7 cellular contexts compared by ENCODE assay signal in the genomic region with DNA sequence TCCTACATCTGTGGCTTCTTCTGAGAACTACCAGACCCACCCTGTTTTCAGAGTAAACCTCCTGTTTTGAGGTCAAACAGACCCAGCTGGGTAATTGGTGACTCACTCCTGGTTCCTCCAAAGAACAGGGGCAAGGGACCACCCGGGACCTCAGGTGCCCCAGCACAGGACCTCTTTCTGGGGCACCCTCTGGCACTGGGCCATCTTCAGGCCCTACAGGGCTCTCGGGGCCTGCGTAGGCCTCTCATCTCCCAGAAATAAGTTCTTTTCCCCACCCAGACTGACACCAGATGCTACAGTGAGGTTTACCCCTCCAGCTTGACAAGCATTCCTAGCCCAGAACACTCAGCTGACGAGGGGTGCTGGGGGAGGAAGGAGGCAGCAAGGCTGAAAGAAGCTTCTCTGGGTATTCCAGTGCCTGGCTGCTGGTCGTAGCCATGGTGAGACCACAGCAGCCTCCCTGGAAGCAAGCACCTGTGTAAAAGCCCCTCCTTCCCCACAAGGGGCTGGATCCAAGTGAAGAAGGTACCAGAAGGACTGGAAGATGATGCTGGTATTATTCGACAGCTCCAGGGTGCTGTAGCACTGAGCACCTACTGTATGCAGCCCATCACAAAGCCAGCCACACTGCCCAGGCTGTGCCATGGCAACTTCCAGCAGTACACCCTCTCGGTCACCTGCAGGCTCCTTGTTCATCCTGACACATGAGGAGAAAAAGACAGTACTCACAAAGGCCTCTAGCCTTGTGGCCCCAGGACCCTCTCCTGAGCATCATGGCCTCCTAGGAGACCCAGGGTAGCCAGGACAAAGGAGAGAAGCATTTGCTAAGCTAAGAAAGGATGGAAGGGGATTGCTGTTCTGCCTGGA. TPM values are rescaled to one million over a fixed set of nuclear protein-coding genes. Genes with fewer than 3 reads are reported as not detected.
A peak's percentile ranks its signal among the peaks of the same experiment; 100 is the strongest.
DNase-seq lines count a peak whose midpoint lies in the region; ATAC-seq and TF ChIP-seq lines count a peak whose summit lies in the region.

No MANE protein-coding gene starts in this region.

- H3K9me3 Mint-ChIP-seq in IgD-negative memory B cell: no peaks in the 10 kb centered on the region
- H3K9me3 Mint-ChIP-seq in activated naive CD4-positive, alpha-beta T cell treated with anti-CD3 and anti-CD28 coated beads, Interleukin-2, amount 50 U/mL, for 24 hours: no peaks in the 10 kb centered on the region
- no peaks in the 10 kb centered on the region for H3K9me3 Mint-ChIP-seq in nephron progenitor cell

- H3K4me3 Mint-ChIP-seq in IgD-negative memory B cell (peak overlapping the region; percentile 75 to 96 (median 94)), nephron progenitor cell (no peak overlapping the region)
- H3K4me3 Mint-ChIP-seq in activated naive CD4-positive, alpha-beta T cell treated with anti-CD3 and anti-CD28 coated beads, Interleukin-2, amount 50 U/mL, for 24 hours: peak overlapping the region; percentile 56

- TF ChIP-seq CTCF in nephron progenitor cell (IDR thresholded peaks at IDR 0.05): no peak

- H3K4me1 Mint-ChIP-seq in IgD-negative memory B cell (peaks cover 37 to 48% (median 38%) of the 10 kb centered on the region in 3 donors), nephron progenitor cell (peaks cover 31% of the 10 kb centered on the region)
- peaks cover 55% of the 10 kb centered on the region for H3K4me1 Mint-ChIP-seq in activated naive CD4-positive, alpha-beta T cell treated with anti-CD3 and anti-CD28 coated beads, Interleukin-2, amount 50 U/mL, for 24 hours

- peak; percentile 22 for ATAC-seq in GM18907 (IDR thresholded peaks at IDR 0.05; ENCODE audit: unreplicated experiment)

- DNase-seq in stimulated activated CD8-positive, alpha-beta memory T cell treated with anti-CD3 and anti-CD28 coated beads, Interleukin-15, amount 100 ng/mL, for 48 hours (ENCODE audit: low read depth in 2 of 2): peak; percentile 24 to 30
- DNase-seq in midbrain (lab: John Stamatoyannopoulos, UW) (no peak), T1000 (lab: John Stamatoyannopoulos, UW) (no peak), nephron progenitor cell (no peak)

- H3K36me3 Mint-ChIP-seq in IgD-negative memory B cell (peaks cover 2% of the 10 kb centered on the region), nephron progenitor cell (ENCODE audit: low read depth) (no peaks in the 10 kb centered on the region)
- H3K36me3 Mint-ChIP-seq in activated naive CD4-positive, alpha-beta T cell treated with anti-CD3 and anti-CD28 coated beads, Interleukin-2, amount 50 U/mL, for 24 hours: no peaks in the 10 kb centered on the region

- H3K27ac Mint-ChIP-seq in IgD-negative memory B cell (peak overlapping the region; percentile 89 to 97 (median 90)), nephron progenitor cell (no peak overlapping the region)
- peak overlapping the region; percentile 32 for H3K27ac Mint-ChIP-seq in activated naive CD4-positive, alpha-beta T cell treated with anti-CD3 and anti-CD28 coated beads, Interleukin-2, amount 50 U/mL, for 24 hours

- H3K27me3 Mint-ChIP-seq in IgD-negative memory B cell (no peaks in the 10 kb centered on the region), nephron progenitor cell (ENCODE audit: low read depth, poor library complexity) (peaks cover 14% of the 10 kb centered on the region)
- H3K27me3 Mint-ChIP-seq in activated naive CD4-positive, alpha-beta T cell treated with anti-CD3 and anti-CD28 coated beads, Interleukin-2, amount 50 U/mL, for 24 hours: no peaks in the 10 kb centered on the region

RNA-seq across cellular contexts. Expression of gene ALOX5, which starts 47.4 kb away (rescaled TPM):
- polyA plus RNA-seq in IgD-negative memory B cell: 193 TPM

Comparison
In these comparisons a context has a peak if more than half of its experiments do, and no peak if none do; other contexts are left out.
1. DNase-seq: peak in stimulated activated CD8-positive, alpha-beta memory T cell treated with anti-CD3 and anti-CD28 coated beads, Interleukin-15, amount 100 ng/mL, for 48 hours (2 of 2); none in midbrain (single experiment), T1000 (single experiment) and nephron progenitor cell (single experiment).